1 cellular context compared by ENCODE assay signal in the genomic region with DNA sequence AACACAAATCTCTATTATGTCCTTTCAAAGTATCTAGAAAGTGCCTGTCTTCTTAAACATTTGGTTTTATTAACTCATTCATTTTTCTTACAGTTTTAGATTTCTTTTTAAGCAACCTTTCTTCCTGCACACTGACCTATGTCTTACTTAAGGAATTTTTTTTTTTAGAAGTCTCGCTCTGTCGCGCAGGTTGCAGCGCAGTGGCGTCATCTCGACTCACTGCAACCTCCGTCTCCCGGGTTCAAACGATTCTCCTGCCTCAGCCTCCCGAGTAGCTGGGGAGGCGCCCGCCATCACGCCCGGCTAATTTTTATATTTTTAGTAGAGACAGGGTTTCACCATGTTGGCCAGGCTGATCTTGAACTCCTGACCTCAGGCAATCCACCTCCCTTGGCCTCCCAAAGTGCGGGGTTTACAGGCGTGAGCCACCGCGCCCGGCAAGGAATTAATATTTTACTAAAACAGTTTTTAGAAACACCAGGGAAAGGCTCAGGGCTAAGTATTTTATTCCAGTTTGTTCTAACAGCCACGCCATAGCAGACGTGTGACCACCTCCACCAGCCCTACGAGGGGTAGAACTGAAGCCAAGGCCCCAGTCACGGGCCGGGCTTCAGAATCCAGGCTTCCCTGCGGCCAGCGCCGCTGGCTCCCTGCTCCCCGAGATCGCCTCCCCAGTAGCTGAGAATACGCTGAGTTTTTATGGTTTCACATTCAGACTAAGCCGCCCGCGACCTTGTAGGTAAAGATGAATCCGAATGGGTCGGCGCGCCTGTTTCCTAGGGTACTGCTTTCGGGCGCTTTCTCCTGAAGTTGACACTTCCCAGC.
TF ChIP-seq lines count a peak whose summit lies in the region.

No MANE protein-coding gene starts in this region.

TF ChIP-seq in H1, 55 proteins besides CTCF, POLR2A, EP300 and RAD21 (continued from another document):
- TF ChIP-seq ASH2L (IDR thresholded peaks at IDR 0.05; ENCODE audit: low read length) (peak; percentile 18), PHF8 (conservative IDR thresholded peaks at IDR 0.05; ENCODE audit: low read depth, low read length) (0 out of 2 replicates have a peak, but pooled peaks have one; percentile 32), BACH1 (IDR thresholded peaks at IDR 0.05; ENCODE audit: low read length) (no peak), SP2 (IDR thresholded peaks at IDR 0.05; ENCODE audit: low read length) (no peak), HDAC6 (IDR thresholded peaks at IDR 0.05; ENCODE audit: low read depth, low read length) (no peak), BCL11A (IDR thresholded peaks at IDR 0.05; ENCODE audit: low read depth in 2 of 2, low read length in 2 of 2) (no peak)
- TF ChIP-seq, protein P1, sequence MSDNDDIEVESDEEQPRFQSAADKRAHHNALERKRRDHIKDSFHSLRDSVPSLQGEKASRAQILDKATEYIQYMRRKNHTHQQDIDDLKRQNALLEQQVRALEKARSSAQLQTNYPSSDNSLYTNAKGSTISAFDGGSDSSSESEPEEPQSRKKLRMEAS (IDR thresholded peaks at IDR 0.05) = no peak
